In the genomic region with DNA sequence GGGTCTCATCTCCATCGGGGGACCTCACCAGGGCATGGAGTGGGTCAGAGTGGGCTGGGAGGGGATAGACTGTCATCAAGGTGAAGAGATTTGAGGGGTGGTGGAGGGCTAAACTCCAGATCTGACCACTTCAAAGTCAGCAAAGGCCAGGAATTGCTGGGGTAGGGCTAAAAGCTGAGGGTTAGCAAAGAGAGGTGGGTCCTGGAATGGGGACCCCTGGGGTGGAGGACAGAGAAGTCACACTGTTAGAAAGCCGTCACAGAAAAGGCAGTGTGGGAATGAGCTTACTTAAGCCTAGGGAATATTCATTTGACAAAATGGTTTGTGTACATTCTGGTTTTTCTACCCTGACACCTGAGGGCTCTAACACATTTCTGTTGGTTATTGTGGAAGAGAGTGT, we compare ENCODE assay signal across 13 cellular contexts. TPM values are rescaled to one million over a fixed set of nuclear protein-coding genes. Genes with fewer than 3 reads are reported as not detected.
DNase-seq lines count a peak whose midpoint lies in the region; ATAC-seq, FAIRE-seq and TF ChIP-seq lines count a peak whose summit lies in the region.
"Had no signal": no experiment of that assay in that cellular context is flagged by ENCODE, and none has a peak within 500 bp of the region (broad histone marks: within the 10 kb centered on the region; RNA-seq: fewer than 3 reads in every experiment).

No MANE protein-coding gene starts in this region.

- no peaks in the 10 kb centered on the region for H3K27me3 Mint-ChIP-seq in activated T-cell treated with anti-CD3 and anti-CD28 coated beads, Interleukin-2, amount 50 U/mL, for 72 hours (ENCODE audit: low read depth)
- no peaks in the 10 kb centered on the region for H3K27me3 Mint-ChIP-seq in activated naive CD8-positive, alpha-beta T cell treated with anti-CD3 and anti-CD28 coated beads, Interleukin-2, amount 10 ng/mL, durations not matched to agents 7 days and 5 days

- peaks cover 4 to 15% of the 10 kb centered on the region in 2 donors for H3K36me3 ChIP-seq in kidney (ENCODE audit: control insufficient read depth in 1 of 2, insufficient read depth in 2 of 2, low read length in 2 of 2)

- H3K4me3 Mint-ChIP-seq in activated T-cell treated with anti-CD3 and anti-CD28 coated beads, Interleukin-2, amount 50 U/mL, for 72 hours, result peak overlapping the region; percentile 44 to 65
- no peak overlapping the region for H3K4me3 Mint-ChIP-seq in activated naive CD8-positive, alpha-beta T cell treated with anti-CD3 and anti-CD28 coated beads, Interleukin-2, amount 10 ng/mL, durations not matched to agents 7 days and 5 days
- H3K4me3 Mint-ChIP-seq in stimulated activated effector memory CD8-positive, alpha-beta T cell treated with anti-CD3 and anti-CD28 coated beads, Interleukin-12 subunit alpha, Interleukin-12 subunit beta, amount 100 ng/mL, for 72 hours, result no peak overlapping the region

- H3K9me3 ChIP-seq in kidney (ENCODE audit: control insufficient read depth in 1 of 2, low read length in 2 of 2), result no peaks in the 10 kb centered on the region
- H3K9me3 ChIP-seq: tibial artery had no signal

- H3K36me3 Mint-ChIP-seq in activated T-cell treated with anti-CD3 and anti-CD28 coated beads, Interleukin-2, amount 50 U/mL, for 72 hours (ENCODE audit: insufficient read depth in 2 of 2), result peaks cover 5 to 37% of the 10 kb centered on the region in 2 donors
- peaks cover 41% of the 10 kb centered on the region for H3K36me3 Mint-ChIP-seq in activated naive CD8-positive, alpha-beta T cell treated with anti-CD3 and anti-CD28 coated beads, Interleukin-2, amount 10 ng/mL, durations not matched to agents 7 days and 5 days
- peaks cover 40% of the 10 kb centered on the region for H3K36me3 Mint-ChIP-seq in stimulated activated effector memory CD8-positive, alpha-beta T cell treated with anti-CD3 and anti-CD28 coated beads, Interleukin-12 subunit alpha, Interleukin-12 subunit beta, amount 100 ng/mL, for 72 hours

- DNase-seq in activated T-cell treated with anti-CD3 and anti-CD28 coated beads, Interleukin-2, amount 50 U/mL, for 72 hours, result no peak
- DNase-seq in activated T-cell treated with anti-CD3 and anti-CD28 coated beads for 4 hours (no peak), GM19238 (ENCODE audit: insufficient read length, low spot score) (no peak), kidney (no peak)
- no peak for DNase-seq in activated naive CD8-positive, alpha-beta T cell treated with anti-CD3 and anti-CD28 coated beads, Interleukin-2, amount 10 ng/mL, durations not matched to agents 7 days and 5 days
- DNase-seq in stimulated activated effector memory CD8-positive, alpha-beta T cell treated with anti-CD3 and anti-CD28 coated beads, Interleukin-12 subunit alpha, Interleukin-12 subunit beta, amount 100 ng/mL, for 72 hours (ENCODE audit: low spot score in 2 of 2), result no peak
- DNase-seq: cerebellar nuclear complex, DND-41, NCI-H187 had no signal

- H3K4me3 ChIP-seq in kidney (ENCODE audit: low read length in 2 of 2), result no peak overlapping the region
- H3K4me3 ChIP-seq: tibial artery had no signal

- H3K9ac ChIP-seq in kidney (ENCODE audit: low read length in 2 of 2), result no peak overlapping the region

- no peaks in the 10 kb centered on the region for H3K9me3 Mint-ChIP-seq in activated T-cell treated with anti-CD3 and anti-CD28 coated beads, Interleukin-2, amount 50 U/mL, for 72 hours
- H3K9me3 Mint-ChIP-seq in activated naive CD8-positive, alpha-beta T cell treated with anti-CD3 and anti-CD28 coated beads, Interleukin-2, amount 10 ng/mL, durations not matched to agents 7 days and 5 days, result peaks cover 2% of the 10 kb centered on the region
- peaks cover 4% of the 10 kb centered on the region for H3K9me3 Mint-ChIP-seq in stimulated activated effector memory CD8-positive, alpha-beta T cell treated with anti-CD3 and anti-CD28 coated beads, Interleukin-12 subunit alpha, Interleukin-12 subunit beta, amount 100 ng/mL, for 72 hours

- POLR2A ChIA-PET in activated naive CD8-positive, alpha-beta T cell treated with anti-CD3 and anti-CD28 coated beads, Interleukin-2, amount 10 ng/mL, durations not matched to agents 7 days and 5 days (lab: Charles Lee), result no interaction called here

- H3K27ac ChIP-seq in kidney (ENCODE audit: low read depth in 2 of 2, low read length in 2 of 2), result no peak overlapping the region
- H3K27ac ChIP-seq: tibial artery had no signal

- TF ChIP-seq CTCF in kidney (IDR thresholded peaks at IDR 0.05; ENCODE audit: borderline replicate concordance, extremely low read depth, insufficient read depth), result no peak

- peak overlapping the region; percentile 56 for H3K27ac Mint-ChIP-seq in activated T-cell treated with anti-CD3 and anti-CD28 coated beads, Interleukin-2, amount 50 U/mL, for 72 hours
- peak overlapping the region; percentile 50 for H3K27ac Mint-ChIP-seq in activated naive CD8-positive, alpha-beta T cell treated with anti-CD3 and anti-CD28 coated beads, Interleukin-2, amount 10 ng/mL, durations not matched to agents 7 days and 5 days
- H3K27ac Mint-ChIP-seq in stimulated activated effector memory CD8-positive, alpha-beta T cell treated with anti-CD3 and anti-CD28 coated beads, Interleukin-12 subunit alpha, Interleukin-12 subunit beta, amount 100 ng/mL, for 72 hours, result peak overlapping the region; percentile 74

- peaks cover 0 to 1% of the 10 kb centered on the region in 2 donors for H3K4me1 ChIP-seq in kidney (ENCODE audit: control insufficient read depth in 1 of 2, insufficient read depth in 1 of 2, low read depth in 1 of 2, low read length in 2 of 2)

- peak in 1 of 2 donors; percentile 11 for ATAC-seq in activated T-cell treated with anti-CD3 and anti-CD28 coated beads, Interleukin-2, amount 50 U/mL, for 72 hours (replicated peaks in 1 of 2)
- ATAC-seq in HG02884 (IDR thresholded peaks at IDR 0.05; ENCODE audit: unreplicated experiment) (peak; percentile 10), GM21381 (IDR thresholded peaks at IDR 0.05; ENCODE audit: unreplicated experiment) (no peak)
- ATAC-seq in activated naive CD8-positive, alpha-beta T cell treated with anti-CD3 and anti-CD28 coated beads, Interleukin-2, amount 10 ng/mL, durations not matched to agents 7 days and 5 days (ENCODE audit: low read depth), result no peak
- ATAC-seq in stimulated activated effector memory CD8-positive, alpha-beta T cell treated with anti-CD3 and anti-CD28 coated beads, Interleukin-12 subunit alpha, Interleukin-12 subunit beta, amount 100 ng/mL, for 72 hours, result no peak
- ATAC-seq: sciatic nerve had no signal

- peaks cover 60% of the 10 kb centered on the region for H3K4me1 Mint-ChIP-seq in activated T-cell treated with anti-CD3 and anti-CD28 coated beads, Interleukin-2, amount 50 U/mL, for 72 hours (ENCODE audit: low read depth)
- H3K4me1 Mint-ChIP-seq in activated naive CD8-positive, alpha-beta T cell treated with anti-CD3 and anti-CD28 coated beads, Interleukin-2, amount 10 ng/mL, durations not matched to agents 7 days and 5 days, result peaks cover 29% of the 10 kb centered on the region
- H3K4me1 Mint-ChIP-seq in stimulated activated effector memory CD8-positive, alpha-beta T cell treated with anti-CD3 and anti-CD28 coated beads, Interleukin-12 subunit alpha, Interleukin-12 subunit beta, amount 100 ng/mL, for 72 hours, result peaks cover 52% of the 10 kb centered on the region

- intact Hi-C loops in kidney (cut with DNase I), result no loop called here

- no peak for FAIRE-seq in kidney (lab: Jason Lieb, UNC)

RNA-seq across cellular contexts. Expression of a gene that starts 6.2 kb away (rescaled TPM):
- 10 to 100 TPM; 51.0 to 53.6 TPM for total RNA-seq in activated T-cell treated with anti-CD3 and anti-CD28 coated beads, Interleukin-2, amount 50 U/mL, for 72 hours
- total RNA-seq in activated naive CD8-positive, alpha-beta T cell treated with anti-CD3 and anti-CD28 coated beads, Interleukin-2, amount 10 ng/mL, durations not matched to agents 7 days and 5 days, result 10 to 100 TPM; 71.6 to 72.9 TPM
- total RNA-seq in kidney, result 76.5 TPM
- 70.7 TPM for polyA plus RNA-seq in kidney (ENCODE audit: insufficient read depth, low read depth, low replicate concordance)

RNA-seq across cellular contexts. Expression of a gene that starts 6.5 kb away (rescaled TPM):
- 1 to 10 TPM; 3.9 to 5.8 TPM for total RNA-seq in activated T-cell treated with anti-CD3 and anti-CD28 coated beads, Interleukin-2, amount 50 U/mL, for 72 hours
- total RNA-seq in activated naive CD8-positive, alpha-beta T cell treated with anti-CD3 and anti-CD28 coated beads, Interleukin-2, amount 10 ng/mL, durations not matched to agents 7 days and 5 days, result 1 to 10 TPM; 6.2 to 6.3 TPM
- 6.7 TPM for total RNA-seq in kidney
- polyA plus RNA-seq in kidney (ENCODE audit: insufficient read depth, low read depth, low replicate concordance), result 7.1 TPM

Comparison
In these comparisons a context has a peak if more than half of its experiments do, and no peak if none do; other contexts are left out.
1. H3K4me3 Mint-ChIP-seq: peak in activated T-cell treated with anti-CD3 and anti-CD28 coated beads, Interleukin-2, amount 50 U/mL, for 72 hours (2 of 2); none in activated naive CD8-positive, alpha-beta T cell treated with anti-CD3 and anti-CD28 coated beads, Interleukin-2, amount 10 ng/mL, durations not matched to agents 7 days and 5 days (single experiment) and stimulated activated effector memory CD8-positive, alpha-beta T cell treated with anti-CD3 and anti-CD28 coated beads, Interleukin-12 subunit alpha, Interleukin-12 subunit beta, amount 100 ng/mL, for 72 hours (single experiment).
2. Peak in every context shown above with its lines, with median percentiles within 50 percentile points of each other: H3K27ac Mint-ChIP-seq.